ENCODE assay signal across 8 cellular contexts in genomic region chr6:31952890-31953289, GRCh38. TPM values are rescaled to one million over a fixed set of nuclear protein-coding genes. Genes with fewer than 3 reads are reported as not detected.
DNase-seq lines count a peak whose midpoint lies in the region; ATAC-seq and TF ChIP-seq lines count a peak whose summit lies in the region.
"Had no signal": no experiment of that assay in that cellular context is flagged by ENCODE, and none has a peak within 500 bp of the region (broad histone marks: within the 10 kb centered on the region; RNA-seq: fewer than 3 reads in every experiment).

No MANE protein-coding gene starts in this region.

- no peak overlapping the region for H3K4me2 ChIP-seq in osteoblast (ENCODE audit: insufficient read depth, low read length)

- peaks cover 27% of the 10 kb centered on the region for H3K4me1 Mint-ChIP-seq in HFFc6 (ENCODE audit: low read depth)

- peak overlapping the region; percentile 8 to 61 for H3K27ac ChIP-seq in breast epithelium
- H3K27ac ChIP-seq in osteoblast (ENCODE audit: low read depth, low read length) = no peak overlapping the region

- H3K9me3 ChIP-seq in breast epithelium (no peaks in the 10 kb centered on the region), osteoblast (ENCODE audit: low read depth, low read length) (no peaks in the 10 kb centered on the region)
- H3K9me3 ChIP-seq: mucosa of descending colon, prostate gland, tibial artery had no signal

- intact Hi-C loops in breast epithelium (cut with DNase I; ENCODE audit: low total_unique reads) = loop anchor here (2.0 to 10.0 kb wide), 2 partner anchors 56 to 258 kb away; partner anchors contain the start of gene EHMT2

- no peak overlapping the region for H3K4me3 Mint-ChIP-seq in HFFc6

- no peaks in the 10 kb centered on the region for H4K20me1 ChIP-seq in osteoblast (ENCODE audit: insufficient read depth, low read length)

- H3K36me3 ChIP-seq in breast epithelium (no peaks in the 10 kb centered on the region), osteoblast (ENCODE audit: insufficient read depth, low read length) (peaks cover 57% of the 10 kb centered on the region)

- H3K4me1 ChIP-seq in breast epithelium = peaks cover 0 to 2% of the 10 kb centered on the region in 2 donors
- H3K4me1 ChIP-seq in osteoblast (ENCODE audit: insufficient read depth, low read length) = peaks cover 11% of the 10 kb centered on the region
- H3K4me1 ChIP-seq: prostate gland had no signal

- H2AFZ ChIP-seq in osteoblast (ENCODE audit: low read length) = no peak overlapping the region

- no peaks in the 10 kb centered on the region for H3K9me3 Mint-ChIP-seq in HFFc6

- no peak for TF ChIP-seq POLR2A in breast epithelium (IDR thresholded peaks at IDR 0.05)

- TF ChIP-seq CTCF in HFFc6 (IDR thresholded peaks at IDR 0.05) (no peak), breast epithelium (IDR thresholded peaks at IDR 0.05) (no peak), osteoblast (IDR thresholded peaks at IDR 0.05; ENCODE audit: extremely low read depth, low read depth, low read length) (no peak)

- H3K79me2 ChIP-seq in osteoblast (ENCODE audit: insufficient read depth, low read length) = peaks cover 15% of the 10 kb centered on the region

- DNase-seq in HFFc6 (no peak), breast epithelium (ENCODE audit: low spot score in 2 of 2) (no peak), osteoblast (ENCODE audit: insufficient read length, low spot score, missing footprints) (peak; percentile 42), HT-29 (ENCODE audit: low spot score) (no peak)

- H3K4me3 ChIP-seq in breast epithelium (no peak overlapping the region), osteoblast (ENCODE audit: insufficient read depth, low read length) (no peak overlapping the region)
- H3K4me3 ChIP-seq: mucosa of descending colon, prostate gland, tibial artery had no signal

- ATAC-seq in HG02610 (IDR thresholded peaks at IDR 0.05; ENCODE audit: unreplicated experiment) = no peak

- peaks cover 5% of the 10 kb centered on the region for H3K27me3 Mint-ChIP-seq in HFFc6 (ENCODE audit: insufficient read depth)

- peak overlapping the region; percentile 8 for H3K27ac Mint-ChIP-seq in HFFc6

- no peaks in the 10 kb centered on the region for H3K27me3 ChIP-seq in breast epithelium
- H3K27me3 ChIP-seq in osteoblast (ENCODE audit: insufficient read depth, low read length) = no peaks in the 10 kb centered on the region
- H3K27me3 ChIP-seq: tibial artery had no signal

- peaks cover 21% of the 10 kb centered on the region; the same call in 1 of the 2 replicates for H3K36me3 Mint-ChIP-seq in HFFc6 (ENCODE audit: low read depth)

RNA-seq across cellular contexts. Expression of gene NELFE, which starts 5.9 kb away (rescaled TPM):
- total RNA-seq in HFFc6 (2021; fragmentation: NEBNext Ultra II Directional; extraction: Animal tissue kit (Norgen Biotek cat#: 25700)) = 10 to 100 TPM; 63.4 to 87.0 (median 78.7) TPM
- total RNA-seq in breast epithelium (10 to 100 TPM; 77.3 to 92.7 (median 90.1) TPM), osteoblast (86.5 and 95.8 TPM in 2 replicates)
- total RNA-seq in HT-29 (2014; rRNA removed; shearing (Covaris generic)) = 85.4 and 103 TPM in 2 replicates

RNA-seq across cellular contexts. Expression of gene SKIC2, which starts 6.1 kb away (rescaled TPM):
- total RNA-seq in HFFc6 (2021; fragmentation: NEBNext Ultra II Directional; extraction: Animal tissue kit (Norgen Biotek cat#: 25700)) = 10 to 100 TPM; 74.0 to 83.3 (median 77.8) TPM
- total RNA-seq in breast epithelium (10 to 100 TPM; 30.7 to 46.5 (median 43.9) TPM), osteoblast (42.0 and 46.0 TPM in 2 replicates)
- total RNA-seq in HT-29 (2014; rRNA removed; shearing (Covaris generic)) = 62.5 and 66.2 TPM in 2 replicates

RNA-seq across cellular contexts. Expression of gene CFB, which starts 7.0 kb away (rescaled TPM):
- 1 to 10 TPM in 2 of 6 experiments, under 1 TPM in 3, not detected in 1; 0.33 to 1.3 (median 0.81) TPM for total RNA-seq in HFFc6 (2021; fragmentation: NEBNext Ultra II Directional; extraction: Animal tissue kit (Norgen Biotek cat#: 25700))
- 100 to 1,000 TPM in 2 of 3 donors, 10 to 100 TPM in 1; 36.3 to 177 (median 130) TPM for total RNA-seq in breast epithelium
- total RNA-seq in osteoblast = 16.5 and 26.8 TPM in 2 replicates
- total RNA-seq in HT-29 (2014; rRNA removed; shearing (Covaris generic)) = 2.0 and 2.6 TPM in 2 replicates

RNA-seq across cellular contexts. Expression of gene DXO, which starts 19.0 kb away (rescaled TPM):
- 10 to 100 TPM; 14.1 to 20.5 (median 16.5) TPM for total RNA-seq in HFFc6 (2021; fragmentation: NEBNext Ultra II Directional; extraction: Animal tissue kit (Norgen Biotek cat#: 25700))
- 10 to 100 TPM; 12.0 to 28.4 (median 22.0) TPM for total RNA-seq in breast epithelium
- total RNA-seq in osteoblast = 16.8 and 18.1 TPM in 2 replicates
- total RNA-seq in HT-29 (2014; rRNA removed; shearing (Covaris generic)) = 54.8 and 61.6 TPM in 2 replicates

RNA-seq across cellular contexts. Expression of gene C2, which starts 25.4 kb away (rescaled TPM):
- under 1 TPM in 4 of 6 experiments, not detected in 2; 0.24 to 0.43 (median 0.43) TPM for total RNA-seq in HFFc6 (2021; fragmentation: NEBNext Ultra II Directional; extraction: Animal tissue kit (Norgen Biotek cat#: 25700))
- total RNA-seq in breast epithelium (10 to 100 TPM; 10.2 to 54.2 (median 15.4) TPM), osteoblast (12.7 and 18.0 TPM in 2 replicates)
- 0.28 and 0.91 TPM in 2 replicates for total RNA-seq in HT-29 (2014; rRNA removed; shearing (Covaris generic))
